ENCODE assay signal across 1 cellular context in genomic region chr19:4473011-4473410, GRCh38.
TF ChIP-seq lines count a peak whose summit lies in the region.

No MANE protein-coding gene starts in this region.

TF ChIP-seq in GM12878, 131 proteins besides CTCF, POLR2A, EP300 and RAD21:
- TF ChIP-seq BCL3 (IDR thresholded peaks at IDR 0.05; ENCODE audit: borderline replicate concordance, insufficient read depth, low read depth, low read length, poor library complexity, severe bottlenecking) (no peak), EGR1 (IDR thresholded peaks at IDR 0.05; ENCODE audit: borderline replicate concordance in 1 of 2, low read depth in 2 of 2, low read length in 2 of 2) (no peak), CREM (IDR thresholded peaks at IDR 0.05; ENCODE audit: low read depth) (no peak), ZBTB4 (CRISPR knock-in tag; IDR thresholded peaks at IDR 0.05) (no peak), SUPT20H (IDR thresholded peaks at IDR 0.05; ENCODE audit: borderline replicate concordance, control insufficient read depth, low read depth, low read length) (no peak)
